In the genomic region with DNA sequence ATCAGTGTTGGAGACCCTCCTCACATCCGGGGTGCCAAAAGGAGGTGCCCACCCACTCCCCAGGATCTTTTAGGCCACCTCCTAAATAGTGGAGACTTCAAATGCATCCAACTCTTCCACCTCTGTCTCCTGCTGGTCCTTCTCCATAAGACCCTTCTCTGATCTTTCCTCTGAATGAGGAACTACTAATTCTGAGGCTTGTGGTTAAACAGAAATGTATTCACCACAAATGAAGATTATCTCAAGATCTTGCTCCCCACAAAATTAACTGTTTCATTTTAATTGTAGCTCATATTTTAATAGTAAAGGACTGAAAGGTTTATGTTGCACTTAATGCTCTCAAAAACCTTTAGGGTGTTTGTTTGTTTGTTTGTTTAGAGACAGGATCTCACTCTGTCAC, we compare ENCODE assay signal across 22 cellular contexts. TPM values are rescaled to one million over a fixed set of nuclear protein-coding genes. Genes with fewer than 3 reads are reported as not detected.
DNase-seq lines count a peak whose midpoint lies in the region; TF ChIP-seq lines count a peak whose summit lies in the region.
"Had no signal": no experiment of that assay in that cellular context is flagged by ENCODE, and none has a peak within 500 bp of the region (broad histone marks: within the 10 kb centered on the region; RNA-seq: fewer than 3 reads in every experiment).

No MANE protein-coding gene starts in this region.

- H3K4me3 ChIP-seq in endodermal cell (ENCODE audit: low read length) (no peak overlapping the region), WERI-Rb-1 (ENCODE audit: low read depth, low read length) (no peak overlapping the region)

- no peaks in the 10 kb centered on the region for H3K27me3 ChIP-seq in endodermal cell (ENCODE audit: control insufficient read depth, insufficient read depth, low read length, poor library complexity, severe bottlenecking)
- no peaks in the 10 kb centered on the region for H3K27me3 ChIP-seq in WERI-Rb-1 (ENCODE audit: insufficient read depth, low read depth, severe bottlenecking)

- intact Hi-C loops in activated T-helper 2 cell treated with anti-CD3 and anti-CD28 coated beads, Interferon-gamma antibody, Interleukin-2, Interleukin-4, amounts not matched to agents 10 μg/mL and 5 μg/mL and 100 μg/mL, durations not matched to agents 14 hours and 24 hours and 36 hours (cut with micrococcal nuclease): no loop called here

- H3K36me3 Mint-ChIP-seq in T-helper 2 cell treated with Interferon-gamma antibody and Interleukin-4, amounts not matched to agents 5 μg/mL and 100 μg/mL, for 36 hours (ENCODE audit: low read depth): no peaks in the 10 kb centered on the region
- H3K36me3 Mint-ChIP-seq in endodermal cell (ENCODE audit: low read depth): peaks cover 2% of the 10 kb centered on the region
- no peaks in the 10 kb centered on the region for H3K36me3 Mint-ChIP-seq in activated T-helper 2 cell treated with anti-CD3 and anti-CD28 coated beads, Interferon-gamma antibody, Interleukin-2, Interleukin-4, amounts not matched to agents 10 μg/mL and 5 μg/mL and 100 μg/mL, durations not matched to agents 14 hours and 24 hours and 36 hours (ENCODE audit: low read depth)
- H3K36me3 Mint-ChIP-seq: CD14-positive monocyte had no signal

- DNase-seq in SIG-M5 treated with dmso at 0.1 percent for 504 hours (lab: John Stamatoyannopoulos, UW; ENCODE audit: unreplicated experiment) (peak; percentile 25), SIG-M5 (lab: John Stamatoyannopoulos, UW) (no peak), NOMO-1 treated with DMSO at 0.1 percent for 48 hours (lab: John Stamatoyannopoulos, UW; ENCODE audit: unreplicated experiment) (peak; percentile 78), endodermal cell (no peak), WERI-Rb-1 (no peak)
- no peak for DNase-seq in T-helper 2 cell treated with Interferon-gamma antibody and Interleukin-4, amounts not matched to agents 5 μg/mL and 100 μg/mL, for 36 hours (ENCODE audit: low spot score)
- no peak for DNase-seq in activated T-helper 2 cell treated with anti-CD3 and anti-CD28 coated beads, Interferon-gamma antibody, Interleukin-2, Interleukin-4, amounts not matched to agents 10 μg/mL and 5 μg/mL and 100 μg/mL, durations not matched to agents 14 hours and 24 hours and 36 hours (ENCODE audit: low spot score)
- no peak for DNase-seq in activated CD4-positive, alpha-beta T cell treated with anti-CD3 and anti-CD28 coated beads for 4 hours
- DNase-seq: ACHN, DMS53, GDM1, NCI-H1092 treated with DMSO at 0.1 percent for 48 hours, NCI-H2081, NCI-H2171, NCI-H524 treated with DMSO at 0.1 percent for 48 hours had no signal

- H3K4me1 Mint-ChIP-seq in T-helper 2 cell treated with Interferon-gamma antibody and Interleukin-4, amounts not matched to agents 5 μg/mL and 100 μg/mL, for 36 hours (ENCODE audit: low read depth): peaks cover 25% of the 10 kb centered on the region
- H3K4me1 Mint-ChIP-seq in endodermal cell: peaks cover 23% of the 10 kb centered on the region
- H3K4me1 Mint-ChIP-seq in activated T-helper 2 cell treated with anti-CD3 and anti-CD28 coated beads, Interferon-gamma antibody, Interleukin-2, Interleukin-4, amounts not matched to agents 10 μg/mL and 5 μg/mL and 100 μg/mL, durations not matched to agents 14 hours and 24 hours and 36 hours (ENCODE audit: low read depth): peaks cover 21% of the 10 kb centered on the region

- no peak overlapping the region for H3K27ac ChIP-seq in endodermal cell (ENCODE audit: low read depth, low read length)
- H3K27ac ChIP-seq in WERI-Rb-1: no peak overlapping the region
- H3K27ac ChIP-seq: 22Rv1, KMS-11 had no signal

- no peak overlapping the region for H3K9ac ChIP-seq in endodermal cell (ENCODE audit: extremely low read depth, low read length, poor library complexity, severe bottlenecking)
- H3K9ac ChIP-seq: KMS-11 had no signal

- H3K36me3 ChIP-seq in endodermal cell (ENCODE audit: control insufficient read depth, insufficient read depth, low read length) (no peaks in the 10 kb centered on the region), WERI-Rb-1 (no peaks in the 10 kb centered on the region)

- no peak overlapping the region for H3K27ac Mint-ChIP-seq in T-helper 2 cell treated with Interferon-gamma antibody and Interleukin-4, amounts not matched to agents 5 μg/mL and 100 μg/mL, for 36 hours
- H3K27ac Mint-ChIP-seq in endodermal cell: no peak overlapping the region
- no peak overlapping the region for H3K27ac Mint-ChIP-seq in activated T-helper 2 cell treated with anti-CD3 and anti-CD28 coated beads, Interferon-gamma antibody, Interleukin-2, Interleukin-4, amounts not matched to agents 10 μg/mL and 5 μg/mL and 100 μg/mL, durations not matched to agents 14 hours and 24 hours and 36 hours
- H3K27ac Mint-ChIP-seq: CD14-positive monocyte; T-helper 1 cell treated with Interleukin-12 subunit alpha and Interleukin-12 subunit beta and Interleukin-4 antibody, amounts not matched to agents 30 μg/mL and 1 μg/mL, for 36 hours had no signal

- peak overlapping the region; percentile 33 for H3K4me3 Mint-ChIP-seq in T-helper 2 cell treated with Interferon-gamma antibody and Interleukin-4, amounts not matched to agents 5 μg/mL and 100 μg/mL, for 36 hours
- H3K4me3 Mint-ChIP-seq in endodermal cell: no peak overlapping the region
- no peak overlapping the region for H3K4me3 Mint-ChIP-seq in activated T-helper 2 cell treated with anti-CD3 and anti-CD28 coated beads, Interferon-gamma antibody, Interleukin-2, Interleukin-4, amounts not matched to agents 10 μg/mL and 5 μg/mL and 100 μg/mL, durations not matched to agents 14 hours and 24 hours and 36 hours (ENCODE audit: low read depth)
- H3K4me3 Mint-ChIP-seq: CD14-positive monocyte; T-helper 1 cell treated with Interleukin-12 subunit alpha and Interleukin-12 subunit beta and Interleukin-4 antibody, amounts not matched to agents 30 μg/mL and 1 μg/mL, for 36 hours had no signal

- TF ChIP-seq CTCF in endodermal cell (conservative IDR thresholded peaks at IDR 0.05) (no peak), WERI-Rb-1 (IDR thresholded peaks at IDR 0.05; ENCODE audit: low read depth, low read length) (no peak)

- 89% methylated on average over 1 of the region's 1 CpG; no CpG with 5 or more reads in 1 of the 2 experiments for WGBS in endodermal cell (ENCODE audit: insufficient coverage in 1 of 2, insufficient read length in 1 of 2), 2 experiments

- peaks cover 3% of the 10 kb centered on the region for H3K9me3 Mint-ChIP-seq in T-helper 2 cell treated with Interferon-gamma antibody and Interleukin-4, amounts not matched to agents 5 μg/mL and 100 μg/mL, for 36 hours
- H3K9me3 Mint-ChIP-seq in endodermal cell: peaks cover 19% of the 10 kb centered on the region
- H3K9me3 Mint-ChIP-seq in activated T-helper 2 cell treated with anti-CD3 and anti-CD28 coated beads, Interferon-gamma antibody, Interleukin-2, Interleukin-4, amounts not matched to agents 10 μg/mL and 5 μg/mL and 100 μg/mL, durations not matched to agents 14 hours and 24 hours and 36 hours: no peaks in the 10 kb centered on the region
- H3K9me3 Mint-ChIP-seq: T-helper 1 cell treated with Interleukin-12 subunit alpha and Interleukin-12 subunit beta and Interleukin-4 antibody, amounts not matched to agents 30 μg/mL and 1 μg/mL, for 36 hours had no signal

- peaks cover 11% of the 10 kb centered on the region for H3K4me1 ChIP-seq in endodermal cell (ENCODE audit: control insufficient read depth, insufficient read depth, low read length)

- H3K9me3 ChIP-seq in endodermal cell (ENCODE audit: control insufficient read depth, low read length): peaks cover 19% of the 10 kb centered on the region
- H3K9me3 ChIP-seq in WERI-Rb-1 (ENCODE audit: severe bottlenecking): peaks cover 12% of the 10 kb centered on the region

- H3K27me3 Mint-ChIP-seq in T-helper 2 cell treated with Interferon-gamma antibody and Interleukin-4, amounts not matched to agents 5 μg/mL and 100 μg/mL, for 36 hours (ENCODE audit: low read depth): peaks cover 34% of the 10 kb centered on the region
- peaks cover 16% of the 10 kb centered on the region for H3K27me3 Mint-ChIP-seq in endodermal cell (ENCODE audit: insufficient read depth)
- H3K27me3 Mint-ChIP-seq in activated T-helper 2 cell treated with anti-CD3 and anti-CD28 coated beads, Interferon-gamma antibody, Interleukin-2, Interleukin-4, amounts not matched to agents 10 μg/mL and 5 μg/mL and 100 μg/mL, durations not matched to agents 14 hours and 24 hours and 36 hours (ENCODE audit: low read depth): peaks cover 35% of the 10 kb centered on the region

RNA-seq across cellular contexts. Expression of gene TLE7, which starts 34.1 kb away (rescaled TPM):
- total RNA-seq in endodermal cell: under 1 TPM; 0.22 to 0.24 TPM
- polyA plus RNA-seq in endodermal cell (2013, experiment 1 of 2): not detected
- not detected for polyA plus RNA-seq in endodermal cell (2013, experiment 2 of 2)
- total RNA-seq in activated T-helper 2 cell treated with anti-CD3 and anti-CD28 coated beads, Interferon-gamma antibody, Interleukin-2, Interleukin-4, amounts not matched to agents 10 μg/mL and 5 μg/mL and 100 μg/mL, durations not matched to agents 14 hours and 24 hours and 36 hours: not detected in 2 replicates
- total RNA-seq: H4, OCI-LY7, SK-MEL-5 had no signal
- polyA plus RNA-seq: CD14-positive monocyte had no signal

RNA-seq across cellular contexts. Expression of gene CALB2, which starts 49.2 kb away (rescaled TPM):
- 1 to 10 TPM in 1 of 2 donors, not detected in 1; 1.8 TPM for total RNA-seq in endodermal cell
- polyA plus RNA-seq in endodermal cell (2013, experiment 1 of 2): 5.6 TPM
- 7.4 TPM for polyA plus RNA-seq in endodermal cell (2013, experiment 2 of 2)
- not detected in 2 replicates for total RNA-seq in activated T-helper 2 cell treated with anti-CD3 and anti-CD28 coated beads, Interferon-gamma antibody, Interleukin-2, Interleukin-4, amounts not matched to agents 10 μg/mL and 5 μg/mL and 100 μg/mL, durations not matched to agents 14 hours and 24 hours and 36 hours
- total RNA-seq: OCI-LY7 had no signal
- polyA plus RNA-seq: CD14-positive monocyte had no signal

RNA-seq across cellular contexts. Expression of gene ZNF23, which starts 54.3 kb away (rescaled TPM):
- total RNA-seq in endodermal cell: 10 to 100 TPM in 1 of 2 donors, 1 to 10 TPM in 1; 9.4 to 13.6 TPM
- polyA plus RNA-seq in endodermal cell (2013, experiment 1 of 2): 11.8 TPM
- polyA plus RNA-seq in endodermal cell (2013, experiment 2 of 2): 10.8 TPM
- 4.9 and 6.0 TPM in 2 replicates for total RNA-seq in activated T-helper 2 cell treated with anti-CD3 and anti-CD28 coated beads, Interferon-gamma antibody, Interleukin-2, Interleukin-4, amounts not matched to agents 10 μg/mL and 5 μg/mL and 100 μg/mL, durations not matched to agents 14 hours and 24 hours and 36 hours

Comparison
In these comparisons a context has a peak if more than half of its experiments do, and no peak if none do; other contexts are left out.
1. DNase-seq: peak in SIG-M5 treated with dmso at 0.1 percent for 504 hours (single experiment) and NOMO-1 treated with DMSO at 0.1 percent for 48 hours (single experiment); none in SIG-M5 (single experiment), T-helper 2 cell treated with Interferon-gamma antibody and Interleukin-4, amounts not matched to agents 5 μg/mL and 100 μg/mL, for 36 hours (single experiment), endodermal cell (single experiment), activated T-helper 2 cell treated with anti-CD3 and anti-CD28 coated beads, Interferon-gamma antibody, Interleukin-2, Interleukin-4, amounts not matched to agents 10 μg/mL and 5 μg/mL and 100 μg/mL, durations not matched to agents 14 hours and 24 hours and 36 hours (single experiment), WERI-Rb-1 (single experiment) and activated CD4-positive, alpha-beta T cell treated with anti-CD3 and anti-CD28 coated beads for 4 hours (0 of 2).